In genomic region chr14:72532686-72533454, GRCh38 we compare ENCODE assay signal across 22 cellular contexts.
"Had no signal": no experiment of that assay in that cellular context is flagged by ENCODE, and none has a peak within 500 bp of the region (broad histone marks: within the 10 kb centered on the region; RNA-seq: fewer than 3 reads in every experiment).

No MANE protein-coding gene starts in this region.

- H3K27ac Mint-ChIP-seq: effector memory CD8-positive, alpha-beta T cell; memory B cell; nephron progenitor cell; progenitor cell of endocrine pancreas; stimulated activated naive B cell treated with anti-CD40 and anti-IgM and Interleukin-4, amounts not matched to agents 10 μg/mL and 1 μg/mL and 100 μg/mL, for 72 hours had no signal

- H3K4me1 ChIP-seq: foreskin keratinocyte, tibial artery, vagina had no signal

- DNase-seq: activated CD4-positive, CD25-positive, alpha-beta regulatory T cell treated with anti-CD3 and anti-CD28 coated beads, Interleukin-2, amount 50 U/mL, for 72 hours; activated T-cell treated with anti-CD3 and anti-CD28 coated beads for 4 hours; cerebellar nuclear complex; dermis blood vessel endothelial cell; effector memory CD8-positive, alpha-beta T cell; foreskin keratinocyte; kidney glomerular epithelial cell; left ventricle myocardium superior; nephron progenitor cell; occipital lobe; right cardiac atrium; stimulated activated CD4-positive, alpha-beta T cell treated with anti-CD3 and anti-CD28 coated beads, Interleukin-15, amount 100 ng/mL, for 24 hours; stimulated activated CD4-positive, alpha-beta T cell treated with anti-CD3 and anti-CD28 coated beads, Interleukin-4, amount 100 ng/mL, for 1 hour; stimulated activated naive B cell treated with anti-CD40 and anti-IgM and Interleukin-4, amounts not matched to agents 10 μg/mL and 1 μg/mL and 100 μg/mL, for 72 hours; SW 1271; tibial artery had no signal

- H3K4me3 ChIP-seq: skin epidermis, tibial artery, vagina had no signal

- H3K4me3 Mint-ChIP-seq: activated naive CD4-positive, alpha-beta T cell treated with anti-CD3 and anti-CD28 coated beads, Interleukin-2, amount 50 U/mL, for 24 hours; brain; memory B cell; nephron progenitor cell; stimulated activated naive B cell treated with anti-CD40 and anti-IgM and Interleukin-4, amounts not matched to agents 10 μg/mL and 1 μg/mL and 100 μg/mL, for 72 hours had no signal

- ATAC-seq: effector memory CD8-positive, alpha-beta T cell; foreskin keratinocyte; left ventricle myocardium superior; right cardiac atrium; stimulated activated naive B cell treated with anti-CD40 and anti-IgM and Interleukin-4, amounts not matched to agents 10 μg/mL and 1 μg/mL and 100 μg/mL, for 72 hours had no signal

- H3K9me3 Mint-ChIP-seq: effector memory CD8-positive, alpha-beta T cell had no signal

- H3K27me3 Mint-ChIP-seq: activated naive CD4-positive, alpha-beta T cell treated with anti-CD3 and anti-CD28 coated beads, Interleukin-2, amount 50 U/mL, for 24 hours; brain; memory B cell; stimulated activated naive B cell treated with anti-CD40 and anti-IgM and Interleukin-4, amounts not matched to agents 10 μg/mL and 1 μg/mL and 100 μg/mL, for 72 hours had no signal

- H3K27ac ChIP-seq: foreskin keratinocyte, skin epidermis, tibial artery, vagina had no signal

- H3K27me3 ChIP-seq: tibial artery, vagina had no signal

- H3K9me3 ChIP-seq: vagina had no signal

- H3K36me3 ChIP-seq: vagina had no signal
